ENCODE assay signal across 9 cellular contexts in the genomic region with DNA sequence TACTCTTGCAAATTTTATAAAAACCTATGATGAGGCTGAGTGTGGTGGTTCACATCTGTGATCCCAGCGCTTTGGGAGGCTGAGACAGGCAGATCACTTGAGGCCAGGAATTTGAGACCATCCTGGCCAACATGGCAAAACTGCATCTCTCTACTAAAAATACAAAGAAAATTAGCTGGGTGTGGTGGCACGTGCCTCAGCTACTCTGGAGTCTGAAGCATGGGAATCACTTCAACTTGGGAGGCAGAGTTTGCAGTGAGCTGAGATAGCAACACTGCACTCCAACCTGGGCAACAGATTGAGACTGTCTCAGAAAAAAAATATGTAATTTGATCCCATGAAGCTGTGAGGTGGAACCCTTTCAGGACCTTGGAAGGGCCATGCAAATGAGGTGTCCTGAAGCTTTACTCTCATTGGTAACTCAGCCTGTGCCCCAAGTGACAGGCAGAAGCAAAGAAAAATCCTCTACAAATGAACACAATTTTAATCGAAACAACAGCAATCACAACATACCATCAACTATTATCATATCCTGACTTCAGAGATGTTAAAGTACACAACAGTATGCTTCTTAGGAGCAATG.
DNase-seq lines count a peak whose midpoint lies in the region; ATAC-seq, FAIRE-seq and TF ChIP-seq lines count a peak whose summit lies in the region.
"Had no signal": no experiment of that assay in that cellular context is flagged by ENCODE, and none has a peak within 500 bp of the region (broad histone marks: within the 10 kb centered on the region; RNA-seq: fewer than 3 reads in every experiment).

No MANE protein-coding gene starts in this region.

- H3K9me3 Mint-ChIP-seq in astrocyte (ENCODE audit: unreplicated experiment) (peaks cover 4% of the 10 kb centered on the region), progenitor cell of endocrine pancreas (ENCODE audit: low read depth) (peaks cover 22% of the 10 kb centered on the region)

- no peaks in the 10 kb centered on the region for H3K27me3 ChIP-seq in DOHH2 (ENCODE audit: control insufficient read depth, low read length)
- H3K27me3 ChIP-seq in astrocyte (ENCODE audit: insufficient read depth, low read length), result no peaks in the 10 kb centered on the region
- H3K27me3 ChIP-seq in lower lobe of right lung (ENCODE audit: low read depth), result no peaks in the 10 kb centered on the region

- H3K36me3 Mint-ChIP-seq in astrocyte (ENCODE audit: low read depth, unreplicated experiment) (no peaks in the 10 kb centered on the region), progenitor cell of endocrine pancreas (ENCODE audit: insufficient read depth) (peaks cover 3% of the 10 kb centered on the region)

- no peaks in the 10 kb centered on the region for H3K9me2 ChIP-seq in DOHH2 (replicated peaks; ENCODE audit: control insufficient read depth, low read length)

- peaks cover 69% of the 10 kb centered on the region for H3K4me1 ChIP-seq in DOHH2 (ENCODE audit: control insufficient read depth, low read length)
- H3K4me1 ChIP-seq in astrocyte (ENCODE audit: insufficient read depth, low read length), result peaks cover 3% of the 10 kb centered on the region
- H3K4me1 ChIP-seq in lower lobe of right lung, result no peaks in the 10 kb centered on the region

- no peaks in the 10 kb centered on the region for H4K20me1 ChIP-seq in DOHH2 (ENCODE audit: control insufficient read depth, insufficient read depth, low read depth, low read length)
- no peaks in the 10 kb centered on the region for H4K20me1 ChIP-seq in astrocyte (ENCODE audit: insufficient read depth, low read length)

- H3K36me3 ChIP-seq in DOHH2 (ENCODE audit: control insufficient read depth, low read length) (peaks cover 44% of the 10 kb centered on the region), astrocyte (ENCODE audit: insufficient read depth, low read length) (no peaks in the 10 kb centered on the region), lower lobe of right lung (no peaks in the 10 kb centered on the region)

- H3F3A ChIP-seq in DOHH2 (ENCODE audit: control insufficient read depth, insufficient read depth), result peaks cover 40% of the 10 kb centered on the region

- H3K27ac ChIP-seq in DOHH2 (ENCODE audit: low read depth, low read length) (peak overlapping the region; percentile 99), astrocyte (ENCODE audit: low read depth, low read length) (no peak overlapping the region), lower lobe of right lung (no peak overlapping the region)

- H3K4me2 ChIP-seq in DOHH2 (ENCODE audit: low read length), result peak overlapping the region; percentile 96
- no peak overlapping the region for H3K4me2 ChIP-seq in astrocyte (ENCODE audit: low read length)

- peak; percentile 52 for DNase-seq in Jurkat, Clone E6-1 (ENCODE audit: low read depth, low spot score)
- DNase-seq in astrocyte (ENCODE audit: low read depth) (peak; percentile 73), lower lobe of right lung (no peak), progenitor cell of endocrine pancreas (ENCODE audit: low spot score, unreplicated experiment) (no peak)
- no peak for DNase-seq in activated CD4-positive, alpha-beta T cell treated with anti-CD3 and anti-CD28 coated beads, Interleukin-2, amount 50 U/mL, for 1 hour

- H3K79me2 ChIP-seq in DOHH2 (ENCODE audit: control insufficient read depth, low read length), result peaks cover 61% of the 10 kb centered on the region
- H3K79me2 ChIP-seq in astrocyte (ENCODE audit: insufficient read depth, low read length), result no peaks in the 10 kb centered on the region

- no peak overlapping the region for H3K4me3 Mint-ChIP-seq in astrocyte (ENCODE audit: unreplicated experiment)
- H3K4me3 Mint-ChIP-seq in progenitor cell of endocrine pancreas (ENCODE audit: low read depth), result no peak overlapping the region

- no peak overlapping the region for H3K9ac ChIP-seq in astrocyte (ENCODE audit: low read length)

- H3K9me3 ChIP-seq in DOHH2 (ENCODE audit: control insufficient read depth, insufficient read depth, low read length), result peaks cover 31% of the 10 kb centered on the region
- peaks cover 6% of the 10 kb centered on the region for H3K9me3 ChIP-seq in astrocyte (ENCODE audit: insufficient read depth, low read depth, low read length)
- H3K9me3 ChIP-seq in lower lobe of right lung, result no peaks in the 10 kb centered on the region

- peak; percentile 37 for FAIRE-seq in astrocyte (lab: Jason Lieb, UNC)
- FAIRE-seq: RCC 7860 had no signal

- H3K27ac Mint-ChIP-seq in astrocyte (ENCODE audit: unreplicated experiment), result no peak overlapping the region
- no peak overlapping the region for H3K27ac Mint-ChIP-seq in progenitor cell of endocrine pancreas

- intact Hi-C loops in lower lobe of right lung (cut with DNase I), result no loop called here

- peaks cover 7% of the 10 kb centered on the region for H3K4me1 Mint-ChIP-seq in astrocyte (ENCODE audit: low read depth, unreplicated experiment)
- peaks cover 9% of the 10 kb centered on the region for H3K4me1 Mint-ChIP-seq in progenitor cell of endocrine pancreas (ENCODE audit: low read depth)

- H2AFZ ChIP-seq in astrocyte (ENCODE audit: low read depth, low read length), result no peak overlapping the region

- H3K27me3 Mint-ChIP-seq in astrocyte (ENCODE audit: low read depth, unreplicated experiment), result no peaks in the 10 kb centered on the region
- no peaks in the 10 kb centered on the region for H3K27me3 Mint-ChIP-seq in progenitor cell of endocrine pancreas

- ATAC-seq in lower lobe of right lung, result peak; percentile 29 to 64
- no peak for ATAC-seq in GM21381 (IDR thresholded peaks at IDR 0.05; ENCODE audit: unreplicated experiment)
- ATAC-seq in HG03175 (IDR thresholded peaks at IDR 0.05; ENCODE audit: unreplicated experiment), result no peak

- H3K4me3 ChIP-seq in DOHH2 (ENCODE audit: low read length) (peak overlapping the region; percentile 94), astrocyte (ENCODE audit: insufficient read depth, low read depth, low read length) (no peak overlapping the region), lower lobe of right lung (no peak overlapping the region)
- H3K4me3 ChIP-seq in Jurkat, Clone E6-1 (ENCODE audit: low read length), result no peak overlapping the region

- TF ChIP-seq CTCF in DOHH2 (IDR thresholded peaks at IDR 0.05; ENCODE audit: low read depth, low read length, poor library complexity, severe bottlenecking) (no peak), astrocyte (IDR thresholded peaks at IDR 0.05; ENCODE audit: insufficient read depth, low read depth, low read length) (no peak), lower lobe of right lung (IDR thresholded peaks at IDR 0.05) (no peak), progenitor cell of endocrine pancreas (IDR thresholded peaks at IDR 0.05; ENCODE audit: unreplicated experiment) (no peak)

Comparison
In these comparisons a context has a peak if more than half of its experiments do, and no peak if none do; other contexts are left out.
1. DNase-seq: peak in Jurkat, Clone E6-1 (single experiment) and astrocyte (single experiment); none in lower lobe of right lung (single experiment), activated CD4-positive, alpha-beta T cell treated with anti-CD3 and anti-CD28 coated beads, Interleukin-2, amount 50 U/mL, for 1 hour (single experiment) and progenitor cell of endocrine pancreas (single experiment).
2. ATAC-seq: peak in lower lobe of right lung (2 of 2); none in GM21381 (single experiment) and HG03175 (single experiment).